Comparison of ENCODE assay signal across 33 cellular contexts in genomic region chr12:49922349-49923034, GRCh38. TPM values are rescaled to one million over a fixed set of nuclear protein-coding genes. Genes with fewer than 3 reads are reported as not detected.
DNase-seq lines count a peak whose midpoint lies in the region; ATAC-seq, FAIRE-seq and TF ChIP-seq lines count a peak whose summit lies in the region.
"Had no signal": no experiment of that assay in that cellular context is flagged by ENCODE, and none has a peak within 500 bp of the region (broad histone marks: within the 10 kb centered on the region; RNA-seq: fewer than 3 reads in every experiment).

No MANE protein-coding gene starts in this region.

- ATAC-seq in IMR-90 (ENCODE audit: low read depth) (no peak; the same call in 1 of the 2 replicates), GM21367 (IDR thresholded peaks at IDR 0.05; ENCODE audit: unreplicated experiment) (no peak), GM19395 (IDR thresholded peaks at IDR 0.05; ENCODE audit: unreplicated experiment) (no peak)
- ATAC-seq: gastrocnemius medialis, lower lobe of right lung had no signal

- no peak overlapping the region for H3K14ac ChIP-seq in IMR-90 (replicated peaks; ENCODE audit: low read depth, low read length)

- TF ChIP-seq POLR2A in IMR-90 (IDR thresholded peaks at IDR 0.05; ENCODE audit: low read depth, low read length), result no peak

- H4K5ac ChIP-seq in IMR-90 (ENCODE audit: low read depth, low read length), result no peak overlapping the region

- intact Hi-C loops in IMR-90 (cut with micrococcal nuclease), result no loop called here
- intact Hi-C loops in left ventricle myocardium inferior (cut with micrococcal nuclease), result no loop called here
- intact Hi-C loops in posterior vena cava (cut with DNase I), result no loop called here

- H2AFZ ChIP-seq in IMR-90 (replicated peaks; ENCODE audit: low read length, poor library complexity), result no peak overlapping the region

- no peak overlapping the region for H4K8ac ChIP-seq in IMR-90 (ENCODE audit: low read depth in 2 of 2, low read length in 2 of 2)

- TF ChIP-seq CTCF in IMR-90 (conservative IDR thresholded peaks at IDR 0.05; ENCODE audit: low read depth, low read length) (no peak), bronchial epithelial cell (IDR thresholded peaks at IDR 0.05; ENCODE audit: insufficient read depth, low read length, severe bottlenecking) (no peak), left ventricle myocardium inferior (IDR thresholded peaks at IDR 0.05; ENCODE audit: borderline replicate concordance) (no peak)

- H3K79me1 ChIP-seq in IMR-90 (ENCODE audit: low read depth in 1 of 2, low read length in 2 of 2), result no peaks in the 10 kb centered on the region; a peak in 1 of 4 replicates

- in situ Hi-C loops in IMR-90 (cut with MboI; ENCODE audit: low sequenced_read_pairs), result no loop called here

- H2BK5ac ChIP-seq in IMR-90 (ENCODE audit: low read depth, low read length, poor library complexity, severe bottlenecking), result no peak overlapping the region

- H3K56ac ChIP-seq in IMR-90 (ENCODE audit: extremely low read depth, insufficient read depth, low read length), result no peak overlapping the region

- no peak overlapping the region for H2BK20ac ChIP-seq in IMR-90 (ENCODE audit: low read depth, low read length)

- H3K4me3 ChIP-seq in IMR-90 (ENCODE audit: insufficient read depth, low read depth, low read length) (no peak overlapping the region), bronchial epithelial cell (ENCODE audit: low read depth, low read length) (no peak overlapping the region), left ventricle myocardium inferior (no peak overlapping the region)
- H3K4me3 ChIP-seq: gastrocnemius medialis, HAP-1, lower lobe of right lung, upper lobe of left lung had no signal

- FAIRE-seq in bronchial epithelial cell (lab: Jason Lieb, UNC), result peak; percentile 75
- FAIRE-seq: islet of Langerhans had no signal

- H3K27ac ChIP-seq in IMR-90 (ENCODE audit: insufficient read depth, low read length) (no peak overlapping the region), left ventricle myocardium inferior (replicated peaks) (peak overlapping the region; percentile 63)
- H3K27ac ChIP-seq: brain microvascular endothelial cell, gastrocnemius medialis, lower lobe of right lung, upper lobe of left lung, VCaP had no signal

- CTCF ChIA-PET in IMR-90 (lab: Yijun Ruan, JAX), result no interaction called here

- no peak overlapping the region for H3K9ac ChIP-seq in IMR-90 (ENCODE audit: low read depth, low read length)
- H3K9ac ChIP-seq: SK-N-SH had no signal

- dilution Hi-C loops in IMR-90 (cut with HindIII; ENCODE audit: low sequenced_read_pairs, unreplicated experiment), result no loop called here

- H3K36me3 ChIP-seq in IMR-90 (ENCODE audit: control insufficient read depth, insufficient read depth, low read length) (no peaks in the 10 kb centered on the region), bronchial epithelial cell (ENCODE audit: control insufficient read depth, insufficient read depth, low read length) (no peaks in the 10 kb centered on the region), left ventricle myocardium inferior (no peaks in the 10 kb centered on the region)
- H3K36me3 ChIP-seq: brain microvascular endothelial cell, gastrocnemius medialis, HAP-1, lower lobe of right lung, upper lobe of left lung had no signal

- no peak overlapping the region for H3K23ac ChIP-seq in IMR-90 (ENCODE audit: low read depth, low read length)

- H2BK120ac ChIP-seq in IMR-90 (ENCODE audit: low read depth, low read length), result no peak overlapping the region

- TF ChIP-seq RAD21 in IMR-90 (IDR thresholded peaks at IDR 0.05; ENCODE audit: low read length), result no peak

- H3K4me1 ChIP-seq in IMR-90 (ENCODE audit: control insufficient read depth, insufficient read depth, low read length), result no peaks in the 10 kb centered on the region
- peaks cover 16% of the 10 kb centered on the region for H3K4me1 ChIP-seq in left ventricle myocardium inferior
- H3K4me1 ChIP-seq: Caco-2, gastrocnemius medialis, HAP-1 had no signal

- POLR2A ChIA-PET in IMR-90 (lab: Charles Lee; ENCODE audit: unreplicated experiment), result no interaction called here

- H2AK5ac ChIP-seq in IMR-90 (ENCODE audit: low read depth, low read length), result no peak overlapping the region

- H3K27me3 ChIP-seq in IMR-90 (ENCODE audit: control insufficient read depth, insufficient read depth, low read length), result peaks cover 3% of the 10 kb centered on the region; the same call in 1 of the 2 replicates
- H3K27me3 ChIP-seq in bronchial epithelial cell (ENCODE audit: control insufficient read depth, insufficient read depth, low read length), result no peaks in the 10 kb centered on the region
- peaks cover 11% of the 10 kb centered on the region for H3K27me3 ChIP-seq in left ventricle myocardium inferior (ENCODE audit: low read depth)
- H3K27me3 ChIP-seq: brain microvascular endothelial cell, gastrocnemius medialis, upper lobe of left lung had no signal

- H3K4ac ChIP-seq in IMR-90 (ENCODE audit: low read depth, low read length), result no peak overlapping the region

- 84% methylated on average over 7 of the region's 12 CpGs; no CpG with 5 or more reads in 1 of the 2 experiments for WGBS in IMR-90 (ENCODE audit: extremely low coverage in 2 of 2, insufficient read length in 1 of 2), 2 experiments

- no peak overlapping the region for H3K4me2 ChIP-seq in IMR-90 (ENCODE audit: low read depth, low read length)
- H3K4me2 ChIP-seq: SK-N-SH had no signal

- H3K9me3 ChIP-seq in IMR-90 (ENCODE audit: control insufficient read depth, insufficient read depth, low read length) (no peaks in the 10 kb centered on the region), left ventricle myocardium inferior (replicated peaks) (no peaks in the 10 kb centered on the region)
- H3K9me3 ChIP-seq: Caco-2, gastrocnemius medialis, HAP-1, lower lobe of right lung, SK-N-SH, upper lobe of left lung had no signal

- DNase-seq in IMR-90 (no peak), bronchial epithelial cell (ENCODE audit: low read depth) (no peak), left ventricle myocardium inferior (peak; percentile 57), posterior vena cava (ENCODE audit: low spot score) (peak; percentile 81), middle frontal gyrus (ENCODE audit: extremely low spot score, low spot score) (no peak), AML-193 (lab: John Stamatoyannopoulos, UW) (no peak)
- DNase-seq: activated CD8-positive, alpha-beta memory T cell treated with anti-CD3 and anti-CD28 coated beads, Interleukin-2, amount 50 U/mL, for 4 hours; brain microvascular endothelial cell; Caco-2; DMS79 treated with DMSO at 0.1 percent for 48 hours; effector memory CD4-positive, alpha-beta T cell; gastrocnemius medialis; lower lobe of right lung; NCI-H1105 treated with DMSO at 0.1 percent for 48 hours; NCI-H2029; NCI-H2227 treated with DMSO at 0.1 percent for 48 hours; NCI-H69; nephron progenitor cell; SK-N-SH had no signal

- BruUV-seq in IMR-90 (replicated peaks; lab: Mats Ljungman, UMichigan), result no TSS peak

- H3K9me1 ChIP-seq in IMR-90 (ENCODE audit: insufficient read depth, low read length), result peaks cover 9% of the 10 kb centered on the region; the same call in 1 of the 2 replicates

- no peaks in the 10 kb centered on the region for H4K20me1 ChIP-seq in IMR-90 (ENCODE audit: insufficient read depth, low read length)

- H2BK15ac ChIP-seq in IMR-90 (ENCODE audit: low read depth, low read length), result no peak overlapping the region

- no peak overlapping the region for H4K91ac ChIP-seq in IMR-90 (ENCODE audit: insufficient read depth, low read depth, low read length)

- H3K18ac ChIP-seq in IMR-90 (ENCODE audit: low read depth, low read length), result no peak overlapping the region

- peak overlapping the region; percentile 37 for H2AK9ac ChIP-seq in IMR-90 (replicated peaks; ENCODE audit: low read depth, low read length, poor library complexity)

TF ChIP-seq in IMR-90, 13 proteins besides CTCF, POLR2A, EP300 and RAD21 (continues in another document):
- TF ChIP-seq NFE2L2 (IDR thresholded peaks at IDR 0.05; ENCODE audit: low read depth, low read length) (no peak), MAZ (IDR thresholded peaks at IDR 0.05; ENCODE audit: borderline replicate concordance, low read depth, low read length) (no peak), RFX5 (IDR thresholded peaks at IDR 0.05; ENCODE audit: low read depth, low read length) (no peak), RCOR1 (IDR thresholded peaks at IDR 0.05; ENCODE audit: insufficient replicate concordance, low read length) (no peak), SMC3 (IDR thresholded peaks at IDR 0.05; ENCODE audit: low read depth, low read length) (no peak), MAFK (IDR thresholded peaks at IDR 0.05; ENCODE audit: low read depth, low read length) (no peak), CHD1 (IDR thresholded peaks at IDR 0.05; ENCODE audit: low read depth, low read length) (no peak), CEBPB (IDR thresholded peaks at IDR 0.05; ENCODE audit: low read depth, low read length) (no peak)

RNA-seq across cellular contexts. Expression of gene FAIM2, which starts 18.8 kb away (rescaled TPM):
- total RNA-seq in IMR-90 (2012; rRNA removed) (0.72 and 0.83 TPM in 2 replicates), bronchial epithelial cell (0.53 TPM in 1 of 2 replicates, not detected in the other), left ventricle myocardium inferior (7.4 TPM), posterior vena cava (1 to 10 TPM; 1.8 to 2.5 TPM)
- polyA plus RNA-seq in IMR-90 (2012; rRNA removed), result 5.0 and 5.3 TPM in 2 replicates
- 6.5 and 8.2 TPM in 2 replicates for polyA plus RNA-seq in IMR-90 (2012; cell fraction: cytosol; rRNA removed)
- polyA plus RNA-seq in IMR-90 (2012; cell fraction: nucleus; rRNA removed; ENCODE audit: low replicate concordance), result 2.1 and 3.4 TPM in 2 replicates
- total RNA-seq: A673, progenitor cell of endocrine pancreas had no signal

RNA-seq across cellular contexts. Expression of gene AQP2, which starts 28.0 kb away (rescaled TPM):
- total RNA-seq in IMR-90 (2012; rRNA removed), result not detected in 2 replicates
- polyA plus RNA-seq in IMR-90 (2012; rRNA removed), result not detected in 2 replicates
- polyA plus RNA-seq in IMR-90 (2012; cell fraction: cytosol; rRNA removed), result not detected in 2 replicates
- not detected in 2 replicates for polyA plus RNA-seq in IMR-90 (2012; cell fraction: nucleus; rRNA removed; ENCODE audit: low replicate concordance)
- not detected in 2 replicates for total RNA-seq in bronchial epithelial cell
- total RNA-seq in left ventricle myocardium inferior, result not detected
- under 1 TPM; 0.33 to 0.42 TPM for total RNA-seq in posterior vena cava
- total RNA-seq: A673; Caco-2; gastrocnemius medialis; lower lobe of right lung; mucosa of gallbladder; RPMI7951; skeletal muscle tissue; T-helper 2 cell treated with Interferon-gamma antibody and Interleukin-4, amounts not matched to agents 100 ng/mL and 5 ng/mL, for 36 hours had no signal
- polyA plus RNA-seq: BJ, esophagus, SK-N-SH had no signal

RNA-seq across cellular contexts. Expression of gene AQP5, which starts 39.2 kb away (rescaled TPM):
- not detected in 2 replicates for total RNA-seq in IMR-90 (2012; rRNA removed)
- polyA plus RNA-seq in IMR-90 (2012; rRNA removed), result not detected in 2 replicates
- polyA plus RNA-seq in IMR-90 (2012; cell fraction: cytosol; rRNA removed), result not detected in 2 replicates
- polyA plus RNA-seq in IMR-90 (2012; cell fraction: nucleus; rRNA removed; ENCODE audit: low replicate concordance), result 0.10 TPM in 1 of 2 replicates, not detected in the other
- 1.3 and 9.9 TPM in 2 replicates for total RNA-seq in bronchial epithelial cell
- total RNA-seq in left ventricle myocardium inferior, result 0.41 TPM
- not detected for total RNA-seq in posterior vena cava
- total RNA-seq: A673; Caco-2; gastrocnemius medialis; RPMI7951; T-helper 2 cell treated with Interferon-gamma antibody and Interleukin-4, amounts not matched to agents 100 ng/mL and 5 ng/mL, for 36 hours had no signal
- polyA plus RNA-seq: BJ had no signal

RNA-seq across cellular contexts. Expression of gene AQP6, which starts 50.3 kb away (rescaled TPM):
- total RNA-seq in IMR-90 (2012; rRNA removed) (not detected in 2 replicates), bronchial epithelial cell (under 0.01 TPM in 1 of 2 replicates, not detected in the other), left ventricle myocardium inferior (not detected), posterior vena cava (under 1 TPM in 1 of 2 donors, not detected in 1; 0.05 TPM)
- not detected in 2 replicates for polyA plus RNA-seq in IMR-90 (2012; rRNA removed)
- polyA plus RNA-seq in IMR-90 (2012; cell fraction: cytosol; rRNA removed), result not detected in 2 replicates
- 0.01 and 0.03 TPM in 2 replicates for polyA plus RNA-seq in IMR-90 (2012; cell fraction: nucleus; rRNA removed; ENCODE audit: low replicate concordance)
- total RNA-seq: A673; Caco-2; gastrocnemius medialis; RPMI7951; T-helper 2 cell treated with Interferon-gamma antibody and Interleukin-4, amounts not matched to agents 100 ng/mL and 5 ng/mL, for 36 hours had no signal
- polyA plus RNA-seq: BJ had no signal

Comparison
In these comparisons a context has a peak if more than half of its experiments do, and no peak if none do; other contexts are left out.
1. DNase-seq: peak in left ventricle myocardium inferior (single experiment) and posterior vena cava (single experiment); none in IMR-90 (single experiment), bronchial epithelial cell (single experiment), middle frontal gyrus (single experiment) and AML-193 (0 of 2).